7 cellular contexts compared by ENCODE assay signal in genomic region chr10:104333037-104333727, GRCh38. TPM values are rescaled to one million over a fixed set of nuclear protein-coding genes. Genes with fewer than 3 reads are reported as not detected.
A peak's percentile ranks its signal among the peaks of the same experiment; 100 is the strongest.
DNase-seq lines count a peak whose midpoint lies in the region; ATAC-seq and TF ChIP-seq lines count a peak whose summit lies in the region.

No MANE protein-coding gene starts in this region.

- no peak for TF ChIP-seq POLR2A in testis (IDR thresholded peaks at IDR 0.05)

- peak overlapping the region; percentile 39 to 86 for H3K27ac ChIP-seq in ascending aorta
- peak overlapping the region in 1 of 2 donors; percentile 69 for H3K27ac ChIP-seq in testis
- no peak overlapping the region for H3K27ac ChIP-seq in aorta (ENCODE audit: low read depth in 1 of 2, low read length in 2 of 2)

- no peaks in the 10 kb centered on the region for H3K9me3 ChIP-seq in ascending aorta
- no peaks in the 10 kb centered on the region for H3K9me3 ChIP-seq in testis
- H3K9me3 ChIP-seq in aorta (ENCODE audit: control insufficient read depth, low read length): no peaks in the 10 kb centered on the region

- WGBS in testis, 2 donors: 81 to 87% methylated on average over 10 to 12 of the region's 13 CpGs
- 82 to 84% methylated on average over 13 of the region's 13 CpGs for WGBS in aorta, 2 donors

- H3K4me3 Mint-ChIP-seq in naive B cell: peak overlapping the region in 3 of 8 donors; percentile 15 to 73 (median 47)

- no peaks in the 10 kb centered on the region for H3K27me3 Mint-ChIP-seq in naive B cell

- peak overlapping the region in 5 of 6 donors; percentile 22 to 80 (median 77) for H3K27ac Mint-ChIP-seq in naive B cell

- peaks cover 0 to 6% of the 10 kb centered on the region in 2 donors for H3K36me3 ChIP-seq in ascending aorta
- H3K36me3 ChIP-seq in testis (ENCODE audit: low read depth, missing control alignments): no peaks in the 10 kb centered on the region
- no peaks in the 10 kb centered on the region for H3K36me3 ChIP-seq in aorta (ENCODE audit: control insufficient read depth in 1 of 2, insufficient read depth in 2 of 2, low read length in 1 of 2)

- H3K4me1 ChIP-seq in ascending aorta (peaks cover 34 to 78% of the 10 kb centered on the region in 2 donors), testis (peaks cover 65% of the 10 kb centered on the region), aorta (ENCODE audit: control insufficient read depth in 1 of 2, insufficient read depth in 2 of 2, low read length in 2 of 2) (peaks cover 0 to 2% of the 10 kb centered on the region in 2 donors)

- peak; percentile 45 for DNase-seq in activated CD4-positive, alpha-beta T cell treated with anti-CD3 and anti-CD28 coated beads for 48 hours
- DNase-seq in ascending aorta (ENCODE audit: low spot score in 2 of 2) (peak in 1 of 2 donors; percentile 61), naive B cell (no peak), testis (peak; percentile 13), aorta (no peak), hippocampal formation (lab: John Stamatoyannopoulos, UW) (no peak), DMS 273 (lab: John Stamatoyannopoulos, UW; ENCODE audit: unreplicated experiment) (no peak)

- no peak overlapping the region for H3K4me3 ChIP-seq in ascending aorta
- no peak overlapping the region for H3K4me3 ChIP-seq in testis
- no peak overlapping the region for H3K4me3 ChIP-seq in aorta (ENCODE audit: low read length in 2 of 2)

- peaks cover 63 to 90% (median 77%) of the 10 kb centered on the region in 3 donors for H3K4me1 Mint-ChIP-seq in naive B cell

- H3K9me3 Mint-ChIP-seq in naive B cell: no peaks in the 10 kb centered on the region

- intact Hi-C loops in ascending aorta (cut with DNase I) (no loop called here), testis (cut with DNase I; ENCODE audit: low total_unique reads) (no loop called here), aorta (cut with DNase I) (no loop called here)

- ATAC-seq in naive B cell (ENCODE audit: low read depth in 2 of 2) (no peak), aorta (ENCODE audit: low FRiP score) (no peak)

- no peaks in the 10 kb centered on the region for H3K36me3 Mint-ChIP-seq in naive B cell

- TF ChIP-seq CTCF in ascending aorta (IDR thresholded peaks at IDR 0.05) (no peak), testis (IDR thresholded peaks at IDR 0.05) (no peak)

- H3K27me3 ChIP-seq in ascending aorta (no peaks in the 10 kb centered on the region), testis (no peaks in the 10 kb centered on the region), aorta (ENCODE audit: control insufficient read depth in 1 of 2, insufficient read depth in 2 of 2, low read length in 1 of 2) (no peaks in the 10 kb centered on the region)

RNA-seq across cellular contexts. Expression of gene ITPRIP, which starts 5.1 kb away (rescaled TPM):
- total RNA-seq in ascending aorta (51.0 TPM), testis (10 to 100 TPM; 21.6 to 29.5 TPM), aorta (10 to 100 TPM; 22.3 to 51.4 TPM)
- polyA plus RNA-seq in naive B cell (ENCODE audit: low read depth in 6 of 6) (10 to 100 TPM; 16.5 to 34.4 (median 19.6) TPM), testis (ENCODE audit: insufficient read depth, low read depth, low replicate concordance) (21.5 TPM), aorta (10 to 100 TPM in 1 of 2 donors, 1 to 10 TPM in 1; 4.3 to 15.5 TPM)

RNA-seq across cellular contexts. Expression of gene CFAP58, which starts 20.5 kb away (rescaled TPM):
- total RNA-seq in ascending aorta: not detected
- not detected for polyA plus RNA-seq in naive B cell (ENCODE audit: low read depth in 6 of 6)
- total RNA-seq in testis: 10 to 100 TPM; 10.1 to 14.6 TPM
- polyA plus RNA-seq in testis (ENCODE audit: insufficient read depth, low read depth, low replicate concordance): 16.3 TPM
- 1 to 10 TPM; 1.1 to 1.3 TPM for total RNA-seq in aorta
- under 1 TPM; 0.38 to 0.67 TPM for polyA plus RNA-seq in aorta

Comparison
In these comparisons a context has a peak if more than half of its experiments do, and no peak if none do; other contexts are left out.
1. DNase-seq: peak in activated CD4-positive, alpha-beta T cell treated with anti-CD3 and anti-CD28 coated beads for 48 hours (single experiment) and testis (single experiment); none in naive B cell (single experiment), aorta (0 of 2), hippocampal formation (0 of 2) and DMS 273 (single experiment).
2. H3K27ac ChIP-seq: peak in ascending aorta (2 of 2); none in aorta (0 of 2).
3. RNA of gene CFAP58, which starts 20.5 kb away (total RNA-seq): 10.1 to 14.6 TPM in testis; 1.1 to 1.3 TPM in aorta and not detected in ascending aorta (single experiment); every median in the first group is over 4 times any median in the second.